Comparison of ENCODE assay signal across 8 cellular contexts in genomic region chr13:97975851-97976550, GRCh38. TPM values are rescaled to one million over a fixed set of nuclear protein-coding genes. Genes with fewer than 3 reads are reported as not detected.
DNase-seq lines count a peak whose midpoint lies in the region; TF ChIP-seq lines count a peak whose summit lies in the region.

No MANE protein-coding gene starts in this region.

- peaks cover 14% of the 10 kb centered on the region for H3K36me3 ChIP-seq in SK-N-MC (ENCODE audit: insufficient read depth, low read length)

- peak overlapping the region; percentile 77 for H3K9ac ChIP-seq in SK-N-MC (ENCODE audit: insufficient read length)

- TF ChIP-seq CTCF in GM10266 (IDR thresholded peaks at IDR 0.05; ENCODE audit: control insufficient read depth, insufficient read depth, low read depth, missing control alignments) (no peak), HFFc6 (IDR thresholded peaks at IDR 0.05) (no peak)

- peaks cover 38% of the 10 kb centered on the region for H3K4me1 Mint-ChIP-seq in HFFc6 (ENCODE audit: low read depth)
- H3K4me1 Mint-ChIP-seq in activated naive CD4-positive, alpha-beta T cell treated with anti-CD3 and anti-CD28 coated beads, Interleukin-2, amount 50 U/mL, for 24 hours, result peaks cover 41% of the 10 kb centered on the region

- H3K9me3 ChIP-seq in SK-N-MC (ENCODE audit: low read depth, low read length), result no peaks in the 10 kb centered on the region

- H3K4me3 Mint-ChIP-seq in HFFc6, result peak overlapping the region; percentile 91
- peak overlapping the region; percentile 94 for H3K4me3 Mint-ChIP-seq in activated naive CD4-positive, alpha-beta T cell treated with anti-CD3 and anti-CD28 coated beads, Interleukin-2, amount 50 U/mL, for 24 hours

- H3K4me3 ChIP-seq in SK-N-MC, result peak overlapping the region; percentile 80

- peaks cover 3% of the 10 kb centered on the region; the same call in 1 of the 2 replicates for H3K27me3 Mint-ChIP-seq in HFFc6 (ENCODE audit: insufficient read depth)
- H3K27me3 Mint-ChIP-seq in activated naive CD4-positive, alpha-beta T cell treated with anti-CD3 and anti-CD28 coated beads, Interleukin-2, amount 50 U/mL, for 24 hours, result no peaks in the 10 kb centered on the region

- H3K27ac ChIP-seq in SK-N-MC (peak overlapping the region; percentile 84), temporal lobe (ENCODE audit: low read depth, low read length) (peak overlapping the region; percentile 69)

- H3K36me3 Mint-ChIP-seq in HFFc6 (ENCODE audit: low read depth), result peaks cover 22% of the 10 kb centered on the region
- peaks cover 9% of the 10 kb centered on the region for H3K36me3 Mint-ChIP-seq in activated naive CD4-positive, alpha-beta T cell treated with anti-CD3 and anti-CD28 coated beads, Interleukin-2, amount 50 U/mL, for 24 hours

- DNase-seq in GM10266 (ENCODE audit: extremely low spot score) (peak; percentile 99), HFFc6 (peak; percentile 65), NAMALWA (ENCODE audit: low spot score) (peak; percentile 97), SK-N-MC (ENCODE audit: low read depth, low spot score) (no peak), glomerular visceral epithelial cell (ENCODE audit: extremely low spot score) (peak; percentile 93), occipital lobe (lab: John Stamatoyannopoulos, UW) (peak; percentile 84)

- no peaks in the 10 kb centered on the region for H3K9me3 Mint-ChIP-seq in HFFc6
- no peaks in the 10 kb centered on the region for H3K9me3 Mint-ChIP-seq in activated naive CD4-positive, alpha-beta T cell treated with anti-CD3 and anti-CD28 coated beads, Interleukin-2, amount 50 U/mL, for 24 hours

- peak overlapping the region; percentile 95 for H3K27ac Mint-ChIP-seq in HFFc6
- peak overlapping the region; percentile 100 for H3K27ac Mint-ChIP-seq in activated naive CD4-positive, alpha-beta T cell treated with anti-CD3 and anti-CD28 coated beads, Interleukin-2, amount 50 U/mL, for 24 hours

RNA-seq across cellular contexts. Expression of gene IPO5, which starts 22.5 kb away (rescaled TPM):
- 100 to 1,000 TPM; 183 to 247 (median 222) TPM for total RNA-seq in HFFc6 (2021; fragmentation: NEBNext Ultra II Directional; extraction: Animal tissue kit (Norgen Biotek cat#: 25700))
- 195 TPM for total RNA-seq in occipital lobe
- total RNA-seq in temporal lobe, result 232 TPM
